Comparison of ENCODE assay signal across 8 cellular contexts in the genomic region with DNA sequence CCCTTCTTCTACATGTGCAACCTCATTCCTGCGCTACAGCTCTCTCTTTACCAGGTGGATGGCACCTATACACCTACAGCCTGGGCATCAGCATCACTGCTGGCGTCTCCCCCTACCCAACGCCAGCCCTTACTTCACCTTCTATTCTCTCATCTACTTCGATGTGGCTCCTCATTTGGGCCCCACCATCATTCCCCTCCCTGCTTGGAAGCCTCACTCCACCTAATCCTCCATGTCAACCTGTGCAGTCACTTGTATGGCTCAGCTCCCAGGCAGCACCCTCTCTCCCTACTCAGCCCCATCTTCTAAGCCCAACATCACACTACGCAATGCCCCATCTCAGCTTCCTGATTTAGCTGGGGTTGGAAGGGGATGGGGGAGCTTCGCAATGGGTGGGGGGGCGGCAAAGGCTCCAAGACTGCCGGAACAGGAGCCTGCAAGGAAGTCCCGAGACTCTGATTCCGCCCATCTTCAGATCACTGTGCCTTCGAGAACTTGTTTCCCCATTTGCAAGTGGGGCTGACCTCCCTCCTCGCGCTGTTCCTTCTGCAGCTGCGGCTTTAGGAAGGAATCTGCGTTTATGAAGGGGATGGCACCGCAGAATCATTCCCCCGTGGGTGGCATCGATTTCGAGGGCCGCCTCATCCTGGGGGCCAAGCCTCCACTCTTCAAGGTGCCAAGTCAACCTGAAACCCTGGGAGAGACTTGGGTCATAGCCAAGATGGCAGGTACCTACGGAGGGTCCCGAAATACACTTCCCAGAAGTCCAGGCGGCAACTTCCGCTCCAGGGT. TPM values are rescaled to one million over a fixed set of nuclear protein-coding genes. Genes with fewer than 3 reads are reported as not detected.
DNase-seq lines count a peak whose midpoint lies in the region; ATAC-seq and TF ChIP-seq lines count a peak whose summit lies in the region.

No MANE protein-coding gene starts in this region.

- DNase-seq in SK-N-MC (ENCODE audit: low read depth, low spot score) (no peak), fibroblast of mammary gland (ENCODE audit: low read depth) (no peak), psoas muscle (no peak), NCI-H510A treated with DMSO at 0.1 percent for 48 hours (lab: John Stamatoyannopoulos, UW) (no peak), iPS-NIHi7 (ENCODE audit: extremely low spot score) (no peak), midbrain (lab: John Stamatoyannopoulos, UW) (no peak), ecto neural progenitor cell (ENCODE audit: low spot score) (no peak)

- no peak for ATAC-seq in psoas muscle

- no peaks in the 10 kb centered on the region for H3K27me3 ChIP-seq in psoas muscle (ENCODE audit: insufficient read depth in 3 of 3, low read length in 2 of 3)

- H3K4me3 ChIP-seq in SK-N-MC (peak overlapping the region; percentile 95), fibroblast of mammary gland (ENCODE audit: control insufficient read depth, low read depth, low read length) (peak overlapping the region; percentile 92), psoas muscle (peak overlapping the region; percentile 94)

- 37 to 43% (median 40%) methylated on average over 23 to 24 of the region's 24 CpGs for WGBS in psoas muscle, 3 donors

- H3K9ac ChIP-seq in ES-I3 (ENCODE audit: low read depth, low read length) (peak overlapping the region; percentile 91), SK-N-MC (ENCODE audit: insufficient read length) (peak overlapping the region; percentile 35)

- TF ChIP-seq CTCF in fibroblast of mammary gland (conservative IDR thresholded peaks at IDR 0.05; ENCODE audit: control insufficient read depth, insufficient read depth, low read depth, low read length) = no peak
- TF ChIP-seq CTCF in psoas muscle (IDR thresholded peaks at IDR 0.05) = no peak

- intact Hi-C loops in psoas muscle (cut with DNase I) = no loop called here

- no peaks in the 10 kb centered on the region; the same call in 1 of the 2 replicates for H3K36me3 ChIP-seq in ES-I3 (ENCODE audit: insufficient read depth, low read length)
- H3K36me3 ChIP-seq in SK-N-MC (ENCODE audit: insufficient read depth, low read length) = no peaks in the 10 kb centered on the region; the same call in 1 of the 2 replicates
- H3K36me3 ChIP-seq in psoas muscle (ENCODE audit: insufficient read depth in 1 of 2, low read depth in 1 of 2) = peaks cover 2 to 39% of the 10 kb centered on the region in 2 donors

- H3K9me3 ChIP-seq in ES-I3 (ENCODE audit: control insufficient read depth, insufficient read depth, low read length) = no peaks in the 10 kb centered on the region
- no peaks in the 10 kb centered on the region for H3K9me3 ChIP-seq in SK-N-MC (ENCODE audit: low read depth, low read length)
- no peaks in the 10 kb centered on the region for H3K9me3 ChIP-seq in psoas muscle

- H3K4me1 ChIP-seq in ES-I3 (ENCODE audit: insufficient read depth, low read length) (peaks cover 7% of the 10 kb centered on the region), psoas muscle (peaks cover 13% of the 10 kb centered on the region)

- H3K27ac ChIP-seq in SK-N-MC (peak overlapping the region; percentile 97), psoas muscle (peak overlapping the region; percentile 99)

RNA-seq across cellular contexts. Expression of gene MZF1, which starts 0.9 kb away (rescaled TPM):
- 10 to 100 TPM in 2 of 4 donors, 1 to 10 TPM in 2; 8.2 to 13.0 (median 11.1) TPM for total RNA-seq in psoas muscle
- 10 to 100 TPM in 1 of 3 donors, 1 to 10 TPM in 2; 5.0 to 12.5 (median 8.2) TPM for polyA plus RNA-seq in psoas muscle

RNA-seq across cellular contexts. Expression of gene UBE2M, which starts 13.8 kb away (rescaled TPM):
- 100 to 1,000 TPM in 3 of 4 donors, 10 to 100 TPM in 1; 95.4 to 146 (median 125) TPM for total RNA-seq in psoas muscle
- 100 to 1,000 TPM in 2 of 3 donors, 10 to 100 TPM in 1; 86.8 to 146 (median 145) TPM for polyA plus RNA-seq in psoas muscle

RNA-seq across cellular contexts. Expression of gene CHMP2A, which starts 17.3 kb away (rescaled TPM):
- total RNA-seq in psoas muscle = 100 to 1,000 TPM in 2 of 4 donors, 10 to 100 TPM in 2; 96.5 to 126 (median 103) TPM
- polyA plus RNA-seq in psoas muscle = 100 to 1,000 TPM; 149 to 184 (median 157) TPM

RNA-seq across cellular contexts. Expression of gene TRIM28, which starts 28.4 kb away (rescaled TPM):
- total RNA-seq in psoas muscle = 100 to 1,000 TPM; 165 to 212 (median 197) TPM
- 100 to 1,000 TPM; 141 to 154 (median 147) TPM for polyA plus RNA-seq in psoas muscle

RNA-seq across cellular contexts. Expression of gene ZBTB45, which starts 52.6 kb away (rescaled TPM):
- total RNA-seq in psoas muscle = 10 to 100 TPM in 1 of 4 donors, 1 to 10 TPM in 3; 7.7 to 13.0 (median 9.9) TPM
- polyA plus RNA-seq in psoas muscle = 10 to 100 TPM in 1 of 3 donors, 1 to 10 TPM in 2; 6.2 to 12.5 (median 8.5) TPM
